In genomic region chr1:202562443-202563060, GRCh38 we compare ENCODE assay signal across 23 cellular contexts.
DNase-seq lines count a peak whose midpoint lies in the region; ATAC-seq, FAIRE-seq and TF ChIP-seq lines count a peak whose summit lies in the region.
"Had no signal": no experiment of that assay in that cellular context is flagged by ENCODE, and none has a peak within 500 bp of the region (broad histone marks: within the 10 kb centered on the region; RNA-seq: fewer than 3 reads in every experiment).

No MANE protein-coding gene starts in this region.

- H3K4me1 ChIP-seq in right cardiac atrium (ENCODE audit: control insufficient read depth, insufficient read depth, low read length), result peaks cover 6% of the 10 kb centered on the region
- peaks cover 35 to 100% (median 55%) of the 10 kb centered on the region in 3 donors for H3K4me1 ChIP-seq in gastroesophageal sphincter
- peaks cover 0 to 97% (median 93%) of the 10 kb centered on the region in 4 donors for H3K4me1 ChIP-seq in sigmoid colon
- peaks cover 5 to 53% of the 10 kb centered on the region in 2 donors for H3K4me1 ChIP-seq in adrenal gland (replicated peaks in 1 of 2)

- no peak for TF ChIP-seq POLR2A in gastroesophageal sphincter (IDR thresholded peaks at IDR 0.05)
- TF ChIP-seq POLR2A in sigmoid colon (IDR thresholded peaks at IDR 0.05), result no peak
- TF ChIP-seq POLR2A in adrenal gland (IDR thresholded peaks at IDR 0.05), result no peak

- intact Hi-C loops in right cardiac atrium (cut with DNase I), result no loop called here
- intact Hi-C loops in Right ventricle myocardium superior (cut with DNase I), result no loop called here
- intact Hi-C loops in sigmoid colon (cut with DNase I), result no loop called here
- intact Hi-C loops in adrenal gland (cut with DNase I), result no loop called here

- DNase-seq in right cardiac atrium (no peak), Right ventricle myocardium superior (no peak), sigmoid colon (no peak), adrenal gland (no peak), RCC 7860 (ENCODE audit: low spot score) (no peak)
- no peak for DNase-seq in stimulated activated CD4-positive, alpha-beta T cell treated with anti-CD3 and anti-CD28 coated beads, Interleukin-15, amount 100 ng/mL, for 24 hours
- DNase-seq: activated CD4-positive, alpha-beta T cell treated with anti-CD3 and anti-CD28 coated beads, Interleukin-2, amount 50 U/mL, for 4 hours; activated gamma-delta T cell treated with Interleukin-2 at 50 U/mL for 16 hours; Calu3; effector memory CD4-positive, alpha-beta T cell; heart left ventricle; mucosa of descending colon; NCI-H1105 treated with DMSO at 0.1 percent for 48 hours; NCI-H510A; occipital lobe; Peyer's patch; right lobe of liver; WERI-Rb-1 had no signal

- H3K36me3 ChIP-seq in gastroesophageal sphincter (peaks cover 8 to 37% of the 10 kb centered on the region in 2 donors), sigmoid colon (peaks cover 4 to 39% (median 20%) of the 10 kb centered on the region in 4 donors), adrenal gland (replicated peaks in 1 of 2) (no peaks in the 10 kb centered on the region)

- H3K27ac ChIP-seq in right cardiac atrium (ENCODE audit: low read length) (peak overlapping the region; percentile 45), gastroesophageal sphincter (peak overlapping the region; percentile 76 to 88 (median 86)), sigmoid colon (peak overlapping the region; percentile 78 to 94 (median 85)), adrenal gland (peak overlapping the region in 1 of 5 donors; percentile 19)
- H3K27ac ChIP-seq: A549, BLaER1, right lobe of liver, WERI-Rb-1 had no signal

- no peak overlapping the region for H3K4me3 ChIP-seq in right cardiac atrium (ENCODE audit: low read length)
- H3K4me3 ChIP-seq in gastroesophageal sphincter, result no peak overlapping the region
- H3K4me3 ChIP-seq in sigmoid colon, result no peak overlapping the region
- H3K4me3 ChIP-seq in adrenal gland, result no peak overlapping the region
- H3K4me3 ChIP-seq: A549, BLaER1, heart left ventricle, mucosa of descending colon, Peyer's patch, right lobe of liver, upper lobe of left lung had no signal

- H3K27me3 ChIP-seq in right cardiac atrium (ENCODE audit: control insufficient read depth, insufficient read depth), result no peaks in the 10 kb centered on the region
- H3K27me3 ChIP-seq in gastroesophageal sphincter, result no peaks in the 10 kb centered on the region
- H3K27me3 ChIP-seq in sigmoid colon, result no peaks in the 10 kb centered on the region
- H3K27me3 ChIP-seq in adrenal gland, result no peaks in the 10 kb centered on the region
- H3K27me3 ChIP-seq: BLaER1, heart left ventricle, Peyer's patch, right lobe of liver, upper lobe of left lung had no signal

- FAIRE-seq in RCC 7860 (lab: Jason Lieb, UNC), result no peak
- FAIRE-seq: A549 had no signal

- no peak for TF ChIP-seq EP300 in gastroesophageal sphincter (IDR thresholded peaks at IDR 0.05)
- no peak for TF ChIP-seq EP300 in sigmoid colon (IDR thresholded peaks at IDR 0.05)

- WGBS in right cardiac atrium, result 69% methylated on average over 13 of the region's 13 CpGs
- 35 to 41% methylated on average over 12 to 13 of the region's 13 CpGs for whole genome bisulfite sequencing in gastroesophageal sphincter (ENCODE audit: low coverage in 1 of 2), 2 donors
- WGBS in sigmoid colon, 2 donors, result 91 to 94% methylated on average over 13 of the region's 13 CpGs
- WGBS in adrenal gland, 4 donors, result 87 to 91% (median 89%) methylated on average over 13 of the region's 13 CpGs

- H3K9me3 ChIP-seq in right cardiac atrium (ENCODE audit: control insufficient read depth, low read length) (no peaks in the 10 kb centered on the region), gastroesophageal sphincter (no peaks in the 10 kb centered on the region), sigmoid colon (no peaks in the 10 kb centered on the region), adrenal gland (replicated peaks in 1 of 3) (no peaks in the 10 kb centered on the region)
- H3K9me3 ChIP-seq: A549, BLaER1, heart left ventricle, mucosa of descending colon, Peyer's patch, right lobe of liver, upper lobe of left lung had no signal

- peak in 1 of 2 donors; percentile 53 for ATAC-seq in right cardiac atrium
- ATAC-seq in Right ventricle myocardium superior (ENCODE audit: poor library complexity), result no peak
- no peak for ATAC-seq in gastroesophageal sphincter
- no peak for ATAC-seq in GM18868 (IDR thresholded peaks at IDR 0.05; ENCODE audit: unreplicated experiment)
- ATAC-seq: mucosa of descending colon had no signal

- TF ChIP-seq CTCF in gastroesophageal sphincter (IDR thresholded peaks at IDR 0.05), result no peak
- no peak for TF ChIP-seq CTCF in sigmoid colon (IDR thresholded peaks at IDR 0.05)
- no peak for TF ChIP-seq CTCF in adrenal gland (IDR thresholded peaks at IDR 0.05)
